In the genomic region with DNA sequence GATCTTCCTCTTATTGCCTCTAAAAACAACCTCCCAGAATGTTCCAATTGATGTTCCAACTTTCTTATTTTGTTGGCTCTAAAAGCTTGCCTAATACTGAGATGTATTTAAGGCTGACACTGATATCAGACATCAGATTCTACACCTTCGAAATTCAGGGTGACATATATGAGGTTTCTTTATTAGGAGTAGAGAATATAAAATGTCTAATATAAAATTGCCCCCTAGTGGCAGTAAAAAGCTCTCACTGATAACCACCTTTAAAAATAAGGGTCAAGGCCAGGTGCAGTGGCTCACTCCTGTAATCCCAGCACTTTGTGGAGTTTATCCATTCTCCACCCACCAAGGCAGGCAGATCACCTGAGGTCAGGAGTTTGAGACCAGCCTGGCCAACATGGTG, we compare ENCODE assay signal across 9 cellular contexts.
DNase-seq lines count a peak whose midpoint lies in the region; ATAC-seq, FAIRE-seq and TF ChIP-seq lines count a peak whose summit lies in the region.
"Had no signal": no experiment of that assay in that cellular context is flagged by ENCODE, and none has a peak within 500 bp of the region (broad histone marks: within the 10 kb centered on the region; RNA-seq: fewer than 3 reads in every experiment).

No MANE protein-coding gene starts in this region.

- H3K4me3 ChIP-seq in kidney (ENCODE audit: low read length in 2 of 2): no peak overlapping the region
- H3K4me3 ChIP-seq: BLaER1 had no signal

- H3K9ac ChIP-seq in kidney (ENCODE audit: low read length in 2 of 2): no peak overlapping the region
- H3K9ac ChIP-seq: BLaER1 had no signal

- no peak for TF ChIP-seq POLR2A in erythroblast (IDR thresholded peaks at IDR 0.05; ENCODE audit: low read length)

- H3K9me3 ChIP-seq in kidney (ENCODE audit: control insufficient read depth in 1 of 2, low read length in 2 of 2): no peaks in the 10 kb centered on the region
- H3K9me3 ChIP-seq: BLaER1 had no signal

- no peaks in the 10 kb centered on the region for H3K36me3 ChIP-seq in kidney (ENCODE audit: control insufficient read depth in 1 of 2, insufficient read depth in 2 of 2, low read length in 2 of 2)
- H3K36me3 ChIP-seq: BLaER1 had no signal

- H3K4me1 ChIP-seq in kidney (ENCODE audit: control insufficient read depth in 1 of 2, insufficient read depth in 1 of 2, low read depth in 1 of 2, low read length in 2 of 2): no peaks in the 10 kb centered on the region
- H3K4me1 ChIP-seq: BLaER1 had no signal

- ATAC-seq in HG03565 (IDR thresholded peaks at IDR 0.05; ENCODE audit: unreplicated experiment): peak; percentile 49

- intact Hi-C loops in kidney (cut with DNase I): no loop called here

- no peak for TF ChIP-seq CTCF in kidney (IDR thresholded peaks at IDR 0.05; ENCODE audit: borderline replicate concordance, extremely low read depth, insufficient read depth)

- peak; percentile 2 for DNase-seq in NCI-H2107 treated with DMSO at 0.1 percent for 48 hours (lab: John Stamatoyannopoulos, UW; ENCODE audit: unreplicated experiment)
- DNase-seq in NCI-H2107 (lab: John Stamatoyannopoulos, UW): no peak
- peak; percentile 7 for DNase-seq in SK-N-DZ (ENCODE audit: low spot score)
- DNase-seq in left kidney (ENCODE audit: low read depth, low spot score): peak; percentile 24
- no peak for DNase-seq in kidney
- DNase-seq in ureter (ENCODE audit: low spot score): no peak
- no peak for DNase-seq in erythroblast (lab: John Stamatoyannopoulos, UW)

- no peak for FAIRE-seq in kidney (lab: Jason Lieb, UNC)

- no peak overlapping the region for H3K27ac ChIP-seq in kidney (ENCODE audit: low read depth in 2 of 2, low read length in 2 of 2)
- H3K27ac ChIP-seq: BLaER1 had no signal

Comparison
In these comparisons a context has a peak if more than half of its experiments do, and no peak if none do; other contexts are left out.
1. DNase-seq: peak in NCI-H2107 treated with DMSO at 0.1 percent for 48 hours (single experiment), SK-N-DZ (single experiment) and left kidney (single experiment); none in NCI-H2107 (single experiment), kidney (single experiment), ureter (single experiment) and erythroblast (0 of 2).